In the genomic region with DNA sequence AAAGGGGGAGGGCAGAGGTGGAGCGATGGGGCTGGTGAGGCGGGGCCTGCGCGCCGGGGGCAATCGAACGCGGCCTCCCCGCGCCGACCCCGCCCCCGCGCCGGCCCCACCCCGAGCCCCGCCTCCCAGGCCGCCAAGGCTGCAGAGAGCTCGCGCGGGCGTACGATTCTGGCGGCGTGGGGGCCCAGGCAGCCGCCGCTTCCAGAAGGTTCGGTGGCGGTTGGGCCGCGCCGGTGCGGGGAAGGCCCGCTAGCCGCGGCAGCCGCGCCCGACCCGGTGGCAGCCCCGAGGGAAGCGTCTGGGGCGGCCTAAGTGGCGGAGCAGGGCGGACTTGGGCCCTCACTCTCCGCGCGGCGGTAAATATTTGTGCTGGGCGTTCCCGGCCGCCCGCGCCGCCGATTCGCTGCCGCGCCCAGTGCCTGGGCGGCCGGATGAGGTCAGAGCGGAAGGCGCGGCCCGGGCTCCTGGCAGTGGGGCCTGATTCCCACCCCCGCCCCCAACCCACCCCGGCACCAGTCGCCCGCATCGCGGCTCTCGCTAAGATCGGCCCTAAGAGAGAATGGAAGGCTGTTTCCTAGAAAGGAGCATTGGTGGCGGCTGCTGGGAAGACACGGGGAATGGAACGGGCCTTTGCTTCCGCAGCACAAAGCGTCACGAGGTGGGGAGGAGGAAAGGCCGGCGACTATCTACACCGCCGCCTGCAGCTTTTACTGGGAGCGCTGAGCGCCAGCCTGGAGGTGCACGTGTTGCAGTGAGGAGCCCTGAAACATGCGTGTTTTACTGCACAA, we compare ENCODE assay signal across 1 cellular context.
TF ChIP-seq lines count a peak whose summit lies in the region.

A gene with protein sequence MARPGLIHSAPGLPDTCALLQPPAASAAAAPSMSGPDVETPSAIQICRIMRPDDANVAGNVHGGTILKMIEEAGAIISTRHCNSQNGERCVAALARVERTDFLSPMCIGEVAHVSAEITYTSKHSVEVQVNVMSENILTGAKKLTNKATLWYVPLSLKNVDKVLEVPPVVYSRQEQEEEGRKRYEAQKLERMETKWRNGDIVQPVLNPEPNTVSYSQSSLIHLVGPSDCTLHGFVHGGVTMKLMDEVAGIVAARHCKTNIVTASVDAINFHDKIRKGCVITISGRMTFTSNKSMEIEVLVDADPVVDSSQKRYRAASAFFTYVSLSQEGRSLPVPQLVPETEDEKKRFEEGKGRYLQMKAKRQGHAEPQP (minus strand): TSS at position 368 of the 788 bp plus-strand sequence. CDS start 368 bp downstream, outside the sequence.

TF ChIP-seq in K562, 482 proteins besides CTCF, POLR2A, EP300 and RAD21 (continued from another document and continues in another):
- TF ChIP-seq, protein P1, sequence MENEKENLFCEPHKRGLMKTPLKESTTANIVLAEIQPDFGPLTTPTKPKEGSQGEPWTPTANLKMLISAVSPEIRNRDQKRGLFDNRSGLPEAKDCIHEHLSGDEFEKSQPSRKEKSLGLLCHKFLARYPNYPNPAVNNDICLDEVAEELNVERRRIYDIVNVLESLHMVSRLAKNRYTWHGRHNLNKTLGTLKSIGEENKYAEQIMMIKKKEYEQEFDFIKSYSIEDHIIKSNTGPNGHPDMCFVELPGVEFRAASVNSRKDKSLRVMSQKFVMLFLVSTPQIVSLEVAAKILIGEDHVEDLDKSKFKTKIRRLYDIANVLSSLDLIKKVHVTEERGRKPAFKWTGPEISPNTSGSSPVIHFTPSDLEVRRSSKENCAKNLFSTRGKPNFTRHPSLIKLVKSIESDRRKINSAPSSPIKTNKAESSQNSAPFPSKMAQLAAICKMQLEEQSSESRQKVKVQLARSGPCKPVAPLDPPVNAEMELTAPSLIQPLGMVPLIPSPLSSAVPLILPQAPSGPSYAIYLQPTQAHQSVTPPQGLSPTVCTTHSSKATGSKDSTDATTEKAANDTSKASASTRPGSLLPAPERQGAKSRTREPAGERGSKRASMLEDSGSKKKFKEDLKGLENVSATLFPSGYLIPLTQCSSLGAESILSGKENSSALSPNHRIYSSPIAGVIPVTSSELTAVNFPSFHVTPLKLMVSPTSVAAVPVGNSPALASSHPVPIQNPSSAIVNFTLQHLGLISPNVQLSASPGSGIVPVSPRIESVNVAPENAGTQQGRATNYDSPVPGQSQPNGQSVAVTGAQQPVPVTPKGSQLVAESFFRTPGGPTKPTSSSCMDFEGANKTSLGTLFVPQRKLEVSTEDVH (IDR thresholded peaks at IDR 0.05; ENCODE audit: low read depth, partially characterized antibody): no peak
- TF ChIP-seq POLR2G (IDR thresholded peaks at IDR 0.05; ENCODE audit: low read depth, low read length): peak; percentile 94
- peak; percentile 93 for TF ChIP-seq ERF (CRISPR knock-in tag; IDR thresholded peaks at IDR 0.05)
- TF ChIP-seq HMG20A (CRISPR knock-in tag; conservative IDR thresholded peaks at IDR 0.05): no peak
- TF ChIP-seq, protein P2, sequence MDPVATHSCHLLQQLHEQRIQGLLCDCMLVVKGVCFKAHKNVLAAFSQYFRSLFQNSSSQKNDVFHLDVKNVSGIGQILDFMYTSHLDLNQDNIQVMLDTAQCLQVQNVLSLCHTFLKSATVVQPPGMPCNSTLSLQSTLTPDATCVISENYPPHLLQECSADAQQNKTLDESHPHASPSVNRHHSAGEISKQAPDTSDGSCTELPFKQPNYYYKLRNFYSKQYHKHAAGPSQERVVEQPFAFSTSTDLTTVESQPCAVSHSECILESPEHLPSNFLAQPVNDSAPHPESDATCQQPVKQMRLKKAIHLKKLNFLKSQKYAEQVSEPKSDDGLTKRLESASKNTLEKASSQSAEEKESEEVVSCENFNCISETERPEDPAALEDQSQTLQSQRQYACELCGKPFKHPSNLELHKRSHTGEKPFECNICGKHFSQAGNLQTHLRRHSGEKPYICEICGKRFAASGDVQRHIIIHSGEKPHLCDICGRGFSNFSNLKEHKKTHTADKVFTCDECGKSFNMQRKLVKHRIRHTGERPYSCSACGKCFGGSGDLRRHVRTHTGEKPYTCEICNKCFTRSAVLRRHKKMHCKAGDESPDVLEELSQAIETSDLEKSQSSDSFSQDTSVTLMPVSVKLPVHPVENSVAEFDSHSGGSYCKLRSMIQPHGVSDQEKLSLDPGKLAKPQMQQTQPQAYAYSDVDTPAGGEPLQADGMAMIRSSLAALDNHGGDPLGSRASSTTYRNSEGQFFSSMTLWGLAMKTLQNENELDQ (CRISPR knock-in tag; IDR thresholded peaks at IDR 0.05; ENCODE audit: borderline replicate concordance): no peak
- no peak for TF ChIP-seq ETS2 (tag; IDR thresholded peaks at IDR 0.05; ENCODE audit: borderline replicate concordance, poor library complexity, severe bottlenecking)
- TF ChIP-seq, protein P3, sequence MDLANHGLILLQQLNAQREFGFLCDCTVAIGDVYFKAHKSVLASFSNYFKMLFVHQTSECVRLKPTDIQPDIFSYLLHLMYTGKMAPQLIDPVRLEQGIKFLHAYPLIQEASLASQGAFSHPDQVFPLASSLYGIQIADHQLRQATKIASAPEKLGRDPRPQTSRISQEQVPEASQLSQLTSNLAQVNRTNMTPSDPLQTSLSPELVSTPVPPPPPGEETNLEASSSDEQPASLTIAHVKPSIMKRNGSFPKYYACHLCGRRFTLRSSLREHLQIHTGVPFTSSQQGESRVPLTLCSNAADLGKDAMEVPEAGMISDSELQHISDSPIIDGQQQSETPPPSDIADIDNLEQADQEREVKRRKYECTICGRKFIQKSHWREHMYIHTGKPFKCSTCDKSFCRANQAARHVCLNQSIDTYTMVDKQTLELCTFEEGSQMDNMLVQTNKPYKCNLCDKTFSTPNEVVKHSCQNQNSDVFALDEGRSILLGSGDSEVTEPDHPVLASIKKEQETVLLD (IDR thresholded peaks at IDR 0.05): peak; percentile 37; the same call in 1 of the 2 replicates
- TF ChIP-seq ZNF197 (CRISPR knock-in tag; IDR thresholded peaks at IDR 0.05; ENCODE audit: low read depth): no peak
- TF ChIP-seq, protein P4, sequence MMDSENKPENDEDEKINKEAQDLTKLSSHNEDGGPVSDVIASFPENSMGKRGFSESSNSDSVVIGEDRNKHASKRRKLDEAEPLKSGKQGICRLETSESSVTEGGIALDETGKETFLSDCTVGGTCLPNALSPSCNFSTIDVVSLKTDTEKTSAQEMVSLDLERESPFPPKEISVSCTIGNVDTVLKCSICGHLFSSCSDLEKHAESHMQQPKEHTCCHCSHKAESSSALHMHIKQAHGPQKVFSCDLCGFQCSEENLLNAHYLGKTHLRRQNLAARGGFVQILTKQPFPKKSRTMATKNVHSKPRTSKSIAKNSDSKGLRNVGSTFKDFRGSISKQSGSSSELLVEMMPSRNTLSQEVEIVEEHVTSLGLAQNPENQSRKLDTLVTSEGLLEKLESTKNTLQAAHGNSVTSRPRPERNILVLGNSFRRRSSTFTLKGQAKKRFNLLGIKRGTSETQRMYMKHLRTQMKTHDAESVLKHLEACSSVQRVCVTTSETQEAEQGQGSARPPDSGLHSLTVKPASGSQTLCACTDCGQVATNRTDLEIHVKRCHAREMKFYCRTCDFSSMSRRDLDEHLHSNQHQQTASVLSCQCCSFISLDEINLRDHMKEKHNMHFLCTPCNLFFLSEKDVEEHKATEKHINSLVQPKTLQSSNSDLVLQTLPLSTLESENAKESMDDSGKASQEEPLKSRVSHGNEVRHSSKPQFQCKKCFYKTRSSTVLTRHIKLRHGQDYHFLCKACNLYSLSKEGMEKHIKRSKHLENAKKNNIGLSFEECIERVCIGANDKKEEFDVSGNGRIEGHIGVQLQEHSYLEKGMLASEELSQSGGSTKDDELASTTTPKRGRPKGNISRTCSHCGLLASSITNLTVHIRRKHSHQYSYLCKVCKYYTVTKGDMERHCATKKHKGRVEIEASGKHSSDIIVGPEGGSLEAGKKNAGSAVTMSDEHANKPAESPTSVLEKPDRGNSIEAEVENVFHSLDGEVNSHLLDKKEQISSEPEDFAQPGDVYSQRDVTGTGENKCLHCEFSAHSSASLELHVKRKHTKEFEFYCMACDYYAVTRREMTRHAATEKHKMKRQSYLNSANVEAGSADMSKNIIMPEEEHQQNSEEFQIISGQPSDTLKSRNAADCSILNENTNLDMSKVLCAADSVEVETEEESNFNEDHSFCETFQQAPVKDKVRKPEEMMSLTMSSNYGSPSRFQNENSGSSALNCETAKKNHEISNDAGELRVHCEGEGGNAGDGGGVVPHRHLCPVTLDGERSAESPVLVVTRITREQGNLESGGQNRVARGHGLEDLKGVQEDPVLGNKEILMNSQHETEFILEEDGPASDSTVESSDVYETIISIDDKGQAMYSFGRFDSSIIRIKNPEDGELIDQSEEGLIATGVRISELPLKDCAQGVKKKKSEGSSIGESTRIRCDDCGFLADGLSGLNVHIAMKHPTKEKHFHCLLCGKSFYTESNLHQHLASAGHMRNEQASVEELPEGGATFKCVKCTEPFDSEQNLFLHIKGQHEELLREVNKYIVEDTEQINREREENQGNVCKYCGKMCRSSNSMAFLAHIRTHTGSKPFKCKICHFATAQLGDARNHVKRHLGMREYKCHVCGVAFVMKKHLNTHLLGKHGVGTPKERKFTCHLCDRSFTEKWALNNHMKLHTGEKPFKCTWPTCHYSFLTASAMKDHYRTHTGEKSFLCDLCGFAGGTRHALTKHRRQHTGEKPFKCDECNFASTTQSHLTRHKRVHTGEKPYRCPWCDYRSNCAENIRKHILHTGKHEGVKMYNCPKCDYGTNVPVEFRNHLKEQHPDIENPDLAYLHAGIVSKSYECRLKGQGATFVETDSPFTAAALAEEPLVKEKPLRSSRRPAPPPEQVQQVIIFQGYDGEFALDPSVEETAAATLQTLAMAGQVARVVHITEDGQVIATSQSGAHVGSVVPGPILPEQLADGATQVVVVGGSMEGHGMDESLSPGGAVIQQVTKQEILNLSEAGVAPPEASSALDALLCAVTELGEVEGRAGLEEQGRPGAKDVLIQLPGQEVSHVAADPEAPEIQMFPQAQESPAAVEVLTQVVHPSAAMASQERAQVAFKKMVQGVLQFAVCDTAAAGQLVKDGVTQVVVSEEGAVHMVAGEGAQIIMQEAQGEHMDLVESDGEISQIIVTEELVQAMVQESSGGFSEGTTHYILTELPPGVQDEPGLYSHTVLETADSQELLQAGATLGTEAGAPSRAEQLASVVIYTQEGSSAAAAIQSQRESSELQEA (IDR thresholded peaks at IDR 0.05; ENCODE audit: low read depth): no peak
- TF ChIP-seq MCM5 (IDR thresholded peaks at IDR 0.05; ENCODE audit: low read depth): no peak
- no peak for TF ChIP-seq TCF7L2 (IDR thresholded peaks at IDR 0.05; ENCODE audit: low read depth, low read length)
- TF ChIP-seq, protein P5, sequence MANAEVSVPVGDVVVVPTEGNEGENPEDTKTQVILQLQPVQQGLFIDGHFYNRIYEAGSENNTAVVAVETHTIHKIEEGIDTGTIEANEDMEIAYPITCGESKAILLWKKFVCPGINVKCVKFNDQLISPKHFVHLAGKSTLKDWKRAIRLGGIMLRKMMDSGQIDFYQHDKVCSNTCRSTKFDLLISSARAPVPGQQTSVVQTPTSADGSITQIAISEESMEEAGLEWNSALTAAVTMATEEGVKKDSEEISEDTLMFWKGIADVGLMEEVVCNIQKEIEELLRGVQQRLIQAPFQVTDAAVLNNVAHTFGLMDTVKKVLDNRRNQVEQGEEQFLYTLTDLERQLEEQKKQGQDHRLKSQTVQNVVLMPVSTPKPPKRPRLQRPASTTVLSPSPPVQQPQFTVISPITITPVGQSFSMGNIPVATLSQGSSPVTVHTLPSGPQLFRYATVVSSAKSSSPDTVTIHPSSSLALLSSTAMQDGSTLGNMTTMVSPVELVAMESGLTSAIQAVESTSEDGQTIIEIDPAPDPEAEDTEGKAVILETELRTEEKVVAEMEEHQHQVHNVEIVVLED (CRISPR knock-in tag; IDR thresholded peaks at IDR 0.05): peak; percentile 41; the same call in 1 of the 2 replicates
- no peak for TF ChIP-seq ZNF124 (CRISPR knock-in tag; IDR thresholded peaks at IDR 0.05)
- TF ChIP-seq PHF8 (IDR thresholded peaks at IDR 0.05; ENCODE audit: borderline replicate concordance, low read length): peak; percentile 90; the same call in 1 of the 2 replicates
- TF ChIP-seq ZNF324 (CRISPR knock-in tag; IDR thresholded peaks at IDR 0.05): no peak
- no peak for TF ChIP-seq TFAM (CRISPR knock-in tag; conservative IDR thresholded peaks at IDR 0.05)
- TF ChIP-seq, protein P6, sequence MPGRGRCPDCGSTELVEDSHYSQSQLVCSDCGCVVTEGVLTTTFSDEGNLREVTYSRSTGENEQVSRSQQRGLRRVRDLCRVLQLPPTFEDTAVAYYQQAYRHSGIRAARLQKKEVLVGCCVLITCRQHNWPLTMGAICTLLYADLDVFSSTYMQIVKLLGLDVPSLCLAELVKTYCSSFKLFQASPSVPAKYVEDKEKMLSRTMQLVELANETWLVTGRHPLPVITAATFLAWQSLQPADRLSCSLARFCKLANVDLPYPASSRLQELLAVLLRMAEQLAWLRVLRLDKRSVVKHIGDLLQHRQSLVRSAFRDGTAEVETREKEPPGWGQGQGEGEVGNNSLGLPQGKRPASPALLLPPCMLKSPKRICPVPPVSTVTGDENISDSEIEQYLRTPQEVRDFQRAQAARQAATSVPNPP (IDR thresholded peaks at IDR 0.05; ENCODE audit: borderline replicate concordance, insufficient read depth, insufficient read length): no peak
- peak; percentile 83 for TF ChIP-seq RBBP5 (IDR thresholded peaks at IDR 0.05; ENCODE audit: borderline replicate concordance, insufficient read depth, low read length, poor library complexity, severe bottlenecking)
- TF ChIP-seq MTA2 (IDR thresholded peaks at IDR 0.05; ENCODE audit: low read depth): no peak
- no peak; the same call in 1 of the 2 replicates for TF ChIP-seq KLF16 (IDR thresholded peaks at IDR 0.05)
- peak; percentile 68; the same call in 1 of the 2 replicates for TF ChIP-seq DIDO1 (tag; IDR thresholded peaks at IDR 0.05; ENCODE audit: low read depth)
- TF ChIP-seq PCBP1 (IDR thresholded peaks at IDR 0.05; ENCODE audit: low read depth, low read length, poor library complexity, severe bottlenecking): peak; percentile 99
- no peak for TF ChIP-seq DDX20 (tag; IDR thresholded peaks at IDR 0.05; ENCODE audit: low read depth)
- 0 out of 2 replicates have a peak, but pooled peaks have one; percentile 54 for TF ChIP-seq CBFB (CRISPR knock-in tag; IDR thresholded peaks at IDR 0.05)
- TF ChIP-seq, protein P7, sequence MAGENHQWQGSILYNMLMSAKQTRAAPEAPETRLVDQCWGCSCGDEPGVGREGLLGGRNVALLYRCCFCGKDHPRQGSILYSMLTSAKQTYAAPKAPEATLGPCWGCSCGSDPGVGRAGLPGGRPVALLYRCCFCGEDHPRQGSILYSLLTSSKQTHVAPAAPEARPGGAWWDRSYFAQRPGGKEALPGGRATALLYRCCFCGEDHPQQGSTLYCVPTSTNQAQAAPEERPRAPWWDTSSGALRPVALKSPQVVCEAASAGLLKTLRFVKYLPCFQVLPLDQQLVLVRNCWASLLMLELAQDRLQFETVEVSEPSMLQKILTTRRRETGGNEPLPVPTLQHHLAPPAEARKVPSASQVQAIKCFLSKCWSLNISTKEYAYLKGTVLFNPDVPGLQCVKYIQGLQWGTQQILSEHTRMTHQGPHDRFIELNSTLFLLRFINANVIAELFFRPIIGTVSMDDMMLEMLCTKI (IDR thresholded peaks at IDR 0.05; ENCODE audit: partially characterized antibody): no peak
- TF ChIP-seq IRF2 (CRISPR knock-in tag; IDR thresholded peaks at IDR 0.05): no peak; the same call in 1 of the 2 replicates
- no peak for TF ChIP-seq BRF1 (IDR thresholded peaks at IDR 0.05; ENCODE audit: borderline replicate concordance, extremely low read depth, insufficient read length)
- TF ChIP-seq ZNF347 (CRISPR knock-in tag; IDR thresholded peaks at IDR 0.05; ENCODE audit: low read depth): no peak
- no peak for TF ChIP-seq PHTF2 (CRISPR knock-in tag; IDR thresholded peaks at IDR 0.05)
- TF ChIP-seq TEAD2 (tag; IDR thresholded peaks at IDR 0.05): no peak
- TF ChIP-seq POLR2AphosphoS5 (IDR thresholded peaks at IDR 0.05; ENCODE audit: control insufficient read depth, insufficient read depth, low read depth, low read length): peak; percentile 65; the same call in 1 of the 2 replicates
- peak; percentile 99 for TF ChIP-seq MYC (IDR thresholded peaks at IDR 0.05; ENCODE audit: low read depth, low read length)
- no peak; the same call in 1 of the 2 replicates for TF ChIP-seq MYC (CRISPR knock-in tag; IDR thresholded peaks at IDR 0.05; ENCODE audit: borderline replicate concordance, low read depth)
- TF ChIP-seq TAF1 (IDR thresholded peaks at IDR 0.05; ENCODE audit: control insufficient read depth, extremely low read depth, insufficient read depth, low read length, severe bottlenecking): peak; percentile 74
